9 cellular contexts compared by ENCODE assay signal in genomic region chr4:85498068-85498733, GRCh38. TPM values are rescaled to one million over a fixed set of nuclear protein-coding genes. Genes with fewer than 3 reads are reported as not detected.
DNase-seq lines count a peak whose midpoint lies in the region; ATAC-seq and TF ChIP-seq lines count a peak whose summit lies in the region.
"Had no signal": no experiment of that assay in that cellular context is flagged by ENCODE, and none has a peak within 500 bp of the region (broad histone marks: within the 10 kb centered on the region; RNA-seq: fewer than 3 reads in every experiment).

No MANE protein-coding gene starts in this region.

- H3K4me1 ChIP-seq in OCI-LY7 (ENCODE audit: insufficient read depth, low read length, poor library complexity, severe bottlenecking), result no peaks in the 10 kb centered on the region
- peaks cover 33% of the 10 kb centered on the region for H3K4me1 ChIP-seq in foreskin keratinocyte

- no TSS peak for BruUV-seq in OCI-LY7 (replicated peaks; lab: Mats Ljungman, UMichigan)

- POLR2A ChIA-PET in OCI-LY7 (lab: Charles Lee), result interaction anchor here (0.5 to 4.3 kb wide), 14 partner anchors 9 to 272 kb away, joined by 3 to 28 read pairs (median 4); partner anchors contain the start of gene ARHGAP24

- H4K20me1 ChIP-seq in OCI-LY7 (ENCODE audit: insufficient read depth, low read length), result no peaks in the 10 kb centered on the region

- ATAC-seq in GM19025 (IDR thresholded peaks at IDR 0.05; ENCODE audit: low read depth, unreplicated experiment) (peak; percentile 99), HG02970 (IDR thresholded peaks at IDR 0.05; ENCODE audit: low FRiP score, unreplicated experiment) (peak; percentile 93), foreskin keratinocyte (peak; percentile 76)

- no peak overlapping the region for H3K4me3 ChIP-seq in OCI-LY7 (ENCODE audit: low read depth, low read length, poor library complexity, severe bottlenecking)

- H3K36me3 ChIP-seq in OCI-LY7 (ENCODE audit: insufficient read depth, low read length), result no peaks in the 10 kb centered on the region

- H3K4me2 ChIP-seq in OCI-LY7 (ENCODE audit: low read length), result no peak overlapping the region

- intact Hi-C loops in OCI-LY7 (cut with micrococcal nuclease; ENCODE audit: unreplicated experiment), result no loop called here

- H3K27ac ChIP-seq in OCI-LY7 (ENCODE audit: low read depth, low read length, poor library complexity, severe bottlenecking) (no peak overlapping the region), foreskin keratinocyte (peak overlapping the region; percentile 55)

- TF ChIP-seq CTCF in OCI-LY7 (conservative IDR thresholded peaks at IDR 0.05; ENCODE audit: low read length), result no peak
- no peak for TF ChIP-seq CTCF in foreskin keratinocyte (conservative IDR thresholded peaks at IDR 0.05)

- peak overlapping the region; percentile 52; the same call in 1 of the 2 replicates for H2AFZ ChIP-seq in OCI-LY7 (ENCODE audit: low read length)

- H3K79me2 ChIP-seq in OCI-LY7 (ENCODE audit: insufficient read depth, low read depth, low read length), result no peaks in the 10 kb centered on the region

- H3K9me3 ChIP-seq in OCI-LY7 (ENCODE audit: low read length), result no peaks in the 10 kb centered on the region

- H3K9me2 ChIP-seq in OCI-LY7 (ENCODE audit: insufficient read depth, low read length), result no peaks in the 10 kb centered on the region

- DNase-seq in OCI-LY7 (ENCODE audit: low spot score) (no peak), foreskin keratinocyte (peak; percentile 25 to 59), stromal cell of bone marrow (ENCODE audit: low read depth) (peak; percentile 45), NCI-H524 treated with DMSO at 0.1 percent for 48 hours (lab: John Stamatoyannopoulos, UW) (no peak), NCI-H2227 (lab: John Stamatoyannopoulos, UW; ENCODE audit: unreplicated experiment) (no peak)
- DNase-seq in stimulated activated CD4-positive, alpha-beta T cell treated with anti-CD3 and anti-CD28 coated beads, Interleukin-12 subunit alpha, Interleukin-12 subunit beta, amount 100 ng/mL, for 4 hours, result no peak

- no peaks in the 10 kb centered on the region for H3K27me3 ChIP-seq in foreskin keratinocyte

- CTCF ChIA-PET in OCI-LY7 (lab: Charles Lee; ENCODE audit: unreplicated experiment), result no interaction called here

RNA-seq across cellular contexts. Expression of gene ARHGAP24, which starts 23.3 kb away (rescaled TPM):
- 0.75 and 0.88 TPM in 2 replicates for total RNA-seq in OCI-LY7 (2014; rRNA removed; shearing (Covaris generic))
- 4.3 and 4.4 TPM in 2 replicates for total RNA-seq in OCI-LY7 (2022)
- total RNA-seq in foreskin keratinocyte, result 0.99 and 1.4 TPM in 2 replicates
- polyA plus RNA-seq in foreskin keratinocyte, result 0.45 and 0.71 TPM in 2 replicates
- total RNA-seq: T-helper 1 cell treated with Interleukin-12 subunit alpha and Interleukin-12 subunit beta and Interleukin-4 antibody, amounts not matched to agents 30 ng/mL and 1 ng/mL, for 36 hours had no signal

Comparison
In these comparisons a context has a peak if more than half of its experiments do, and no peak if none do; other contexts are left out.
1. DNase-seq: peak in foreskin keratinocyte (2 of 2) and stromal cell of bone marrow (single experiment); none in OCI-LY7 (single experiment), stimulated activated CD4-positive, alpha-beta T cell treated with anti-CD3 and anti-CD28 coated beads, Interleukin-12 subunit alpha, Interleukin-12 subunit beta, amount 100 ng/mL, for 4 hours (single experiment), NCI-H524 treated with DMSO at 0.1 percent for 48 hours (single experiment) and NCI-H2227 (single experiment).
2. Peak in every context shown above with its lines, with median percentiles within 50 percentile points of each other: ATAC-seq.